11 cellular contexts compared by ENCODE assay signal in genomic region chr13:101739382-101740178, GRCh38.
A peak's percentile ranks its signal among the peaks of the same experiment; 100 is the strongest.
DNase-seq lines count a peak whose midpoint lies in the region; ATAC-seq and TF ChIP-seq lines count a peak whose summit lies in the region.
"Had no signal": no experiment of that assay in that cellular context is flagged by ENCODE, and none has a peak within 500 bp of the region (broad histone marks: within the 10 kb centered on the region; RNA-seq: fewer than 3 reads in every experiment).

No MANE protein-coding gene starts in this region.

- H3K9me3 ChIP-seq in mucosa of descending colon, result no peaks in the 10 kb centered on the region
- no peaks in the 10 kb centered on the region for H3K9me3 ChIP-seq in transverse colon
- H3K9me3 ChIP-seq: esophagus squamous epithelium had no signal

- H3K4me3 ChIP-seq in mucosa of descending colon, result no peak overlapping the region
- H3K4me3 ChIP-seq in transverse colon, result no peak overlapping the region
- H3K4me3 ChIP-seq: esophagus squamous epithelium had no signal

- intact Hi-C loops in mucosa of descending colon (cut with DNase I, micrococcal nuclease) (no loop called here), transverse colon (cut with DNase I; ENCODE audit: low total_unique reads) (no loop called here)

- in situ Hi-C loops in transverse colon (cut with MboI; ENCODE audit: low pct_ligation_motif_present in 1 of 4, low pct_unique_long_range_greater_than_20kb in 1 of 4, low sequenced_read_pairs in 3 of 4) (no loop called here), GM13977 (cut with MboI; ENCODE audit: low pct_unique_long_range_greater_than_20kb, low sequenced_read_pairs, unreplicated experiment) (no loop called here)

- 54 to 55% methylated on average over 5 to 9 of the region's 9 CpGs for WGBS in transverse colon (ENCODE audit: low coverage in 1 of 2), 2 donors

- H3K27me3 ChIP-seq in transverse colon, result no peaks in the 10 kb centered on the region
- H3K27me3 ChIP-seq: esophagus squamous epithelium had no signal

- TF ChIP-seq POLR2A in transverse colon (IDR thresholded peaks at IDR 0.05), result no peak

- DNase-seq in mucosa of descending colon (peak in 1 of 3 donors; percentile 9), NCI-H510A treated with DMSO at 0.1 percent for 48 hours (lab: John Stamatoyannopoulos, UW) (no peak), transverse colon (no peak), dermis blood vessel endothelial cell (no peak), GM13977 (ENCODE audit: low spot score) (no peak)
- DNase-seq: esophagus squamous epithelium, left ventricle myocardium superior, NCI-H526 had no signal

- TF ChIP-seq CTCF in mucosa of descending colon (IDR thresholded peaks at IDR 0.05) (no peak), transverse colon (IDR thresholded peaks at IDR 0.05) (no peak), GM13977 (IDR thresholded peaks at IDR 0.05; ENCODE audit: extremely low read depth, insufficient read depth, missing control alignments) (no peak)

- peak; percentile 86 for ATAC-seq in GM19035 (IDR thresholded peaks at IDR 0.05; ENCODE audit: unreplicated experiment)
- ATAC-seq in HG02610 (IDR thresholded peaks at IDR 0.05; ENCODE audit: unreplicated experiment), result peak; percentile 84
- ATAC-seq in HG03432 (IDR thresholded peaks at IDR 0.05; ENCODE audit: unreplicated experiment), result peak; percentile 89
- ATAC-seq in mucosa of descending colon, result peak; percentile 82
- ATAC-seq: left ventricle myocardium superior had no signal

- peak overlapping the region in 2 of 4 donors; percentile 6 to 42 for H3K27ac ChIP-seq in transverse colon
- H3K27ac ChIP-seq: esophagus squamous epithelium had no signal

- H3K4me1 ChIP-seq in mucosa of descending colon (ENCODE audit: low read depth), result no peaks in the 10 kb centered on the region
- H3K4me1 ChIP-seq in transverse colon, result peaks cover 0 to 3% (median 0%) of the 10 kb centered on the region in 4 donors
- H3K4me1 ChIP-seq: esophagus squamous epithelium had no signal

- H3K36me3 ChIP-seq in mucosa of descending colon (ENCODE audit: low read depth) (no peaks in the 10 kb centered on the region), transverse colon (no peaks in the 10 kb centered on the region)
- H3K36me3 ChIP-seq: esophagus squamous epithelium had no signal

- TF ChIP-seq EP300 in transverse colon (IDR thresholded peaks at IDR 0.05; ENCODE audit: low read depth), result no peak
